ENCODE assay signal across 13 cellular contexts in the genomic region with DNA sequence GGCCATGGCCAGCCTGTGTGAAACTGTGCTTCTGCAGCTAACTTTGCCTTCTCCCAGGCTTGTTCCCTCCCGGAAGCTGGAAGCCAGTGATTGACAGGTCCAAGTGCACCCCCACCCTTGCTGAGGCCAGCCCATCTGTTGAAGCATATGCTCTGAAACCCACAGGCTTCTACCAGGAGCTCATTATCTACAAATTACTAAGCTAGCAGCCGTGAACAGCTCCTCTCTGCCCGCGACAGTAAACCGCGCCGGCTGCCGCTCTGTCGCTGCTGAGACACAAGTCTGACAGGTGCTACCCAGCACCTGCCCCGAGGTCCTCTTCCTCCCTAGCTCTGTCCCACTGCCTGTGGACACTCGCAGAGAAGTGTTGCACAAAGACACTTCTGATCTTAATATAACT.
A peak's percentile ranks its signal among the peaks of the same experiment; 100 is the strongest.
DNase-seq lines count a peak whose midpoint lies in the region; ATAC-seq and TF ChIP-seq lines count a peak whose summit lies in the region.
"Had no signal": no experiment of that assay in that cellular context is flagged by ENCODE, and none has a peak within 500 bp of the region (broad histone marks: within the 10 kb centered on the region; RNA-seq: fewer than 3 reads in every experiment).

No MANE protein-coding gene starts in this region.

- TF ChIP-seq EP300 in sigmoid colon (IDR thresholded peaks at IDR 0.05) = no peak

- peak overlapping the region; percentile 91 for H3K27ac Mint-ChIP-seq in glutamatergic neuron (ENCODE audit: unreplicated experiment)

- H3K9me3 ChIP-seq in sigmoid colon = no peaks in the 10 kb centered on the region
- H3K9me3 ChIP-seq: upper lobe of right lung had no signal

- peak overlapping the region; percentile 68 for H3K4me3 Mint-ChIP-seq in glutamatergic neuron (ENCODE audit: unreplicated experiment)

- no peaks in the 10 kb centered on the region for H3K36me3 Mint-ChIP-seq in glutamatergic neuron (ENCODE audit: unreplicated experiment)

- peak; percentile 96 for DNase-seq in DMS 273 (lab: John Stamatoyannopoulos, UW; ENCODE audit: unreplicated experiment)
- peak; percentile 4 for DNase-seq in MV-4-11 (lab: John Stamatoyannopoulos, UW)
- peak; percentile 94 for DNase-seq in NCI-H510A (lab: John Stamatoyannopoulos, UW)
- peak; percentile 81 for DNase-seq in glutamatergic neuron
- DNase-seq in sigmoid colon = no peak
- DNase-seq: dermis blood vessel endothelial cell, head of caudate nucleus, T-helper 9 cell, upper lobe of right lung had no signal

- H3K27me3 Mint-ChIP-seq in glutamatergic neuron (ENCODE audit: unreplicated experiment) = peaks cover 16% of the 10 kb centered on the region

- intact Hi-C loops in sigmoid colon (cut with DNase I) = no loop called here

- no peak overlapping the region for H3K4me3 ChIP-seq in sigmoid colon
- H3K4me3 ChIP-seq: upper lobe of right lung had no signal

- WGBS in sigmoid colon, 2 donors = 14 to 40% methylated on average over 11 of the region's 11 CpGs

- peaks cover 21% of the 10 kb centered on the region for H3K9me3 Mint-ChIP-seq in glutamatergic neuron (ENCODE audit: unreplicated experiment)

- no peaks in the 10 kb centered on the region for H3K27me3 ChIP-seq in sigmoid colon
- H3K27me3 ChIP-seq: upper lobe of right lung had no signal

- H3K4me1 Mint-ChIP-seq in glutamatergic neuron (ENCODE audit: low read depth, unreplicated experiment) = peaks cover 24% of the 10 kb centered on the region

- TF ChIP-seq CTCF in glutamatergic neuron (IDR thresholded peaks at IDR 0.05; ENCODE audit: partially characterized antibody, unreplicated experiment) (no peak), sigmoid colon (IDR thresholded peaks at IDR 0.05) (no peak)

- no peaks in the 10 kb centered on the region for H3K4me1 ChIP-seq in sigmoid colon
- H3K4me1 ChIP-seq: upper lobe of right lung had no signal

- TF ChIP-seq POLR2A in sigmoid colon (IDR thresholded peaks at IDR 0.05) = no peak

- ATAC-seq in HG03097 (IDR thresholded peaks at IDR 0.05; ENCODE audit: low FRiP score, unreplicated experiment) (no peak), GM21619 (IDR thresholded peaks at IDR 0.05; ENCODE audit: unreplicated experiment) (no peak), GM18519 (IDR thresholded peaks at IDR 0.05; ENCODE audit: low FRiP score, unreplicated experiment) (no peak)
- ATAC-seq: HCT116, upper lobe of right lung had no signal

- no peaks in the 10 kb centered on the region for H3K36me3 ChIP-seq in sigmoid colon
- H3K36me3 ChIP-seq: upper lobe of right lung had no signal

- no peak overlapping the region for H3K27ac ChIP-seq in sigmoid colon
- H3K27ac ChIP-seq: upper lobe of right lung had no signal
